19 cellular contexts compared by ENCODE assay signal in the genomic region with DNA sequence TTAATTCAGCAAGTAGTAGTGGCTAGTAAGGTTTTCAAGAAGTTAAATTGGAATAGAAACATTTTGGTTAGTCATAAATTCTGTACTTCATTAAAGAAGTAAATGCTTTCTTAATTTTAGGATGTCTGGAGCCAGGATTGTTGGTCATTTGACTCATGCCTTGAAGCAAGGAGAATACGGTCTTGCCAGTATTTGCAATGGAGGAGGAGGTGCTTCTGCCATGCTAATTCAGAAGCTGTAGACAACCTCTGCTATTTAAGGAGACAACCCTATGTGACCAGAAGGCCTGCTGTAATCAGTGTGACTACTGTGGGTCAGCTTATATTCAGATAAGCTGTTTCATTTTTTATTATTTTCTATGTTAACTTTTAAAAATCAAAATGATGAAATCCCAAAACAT. TPM values are rescaled to one million over a fixed set of nuclear protein-coding genes. Genes with fewer than 3 reads are reported as not detected.
DNase-seq lines count a peak whose midpoint lies in the region; ATAC-seq and TF ChIP-seq lines count a peak whose summit lies in the region.
"Had no signal": no experiment of that assay in that cellular context is flagged by ENCODE, and none has a peak within 500 bp of the region (broad histone marks: within the 10 kb centered on the region; RNA-seq: fewer than 3 reads in every experiment).

No MANE protein-coding gene starts in this region.

- H3K4me3 ChIP-seq in right atrium auricular region (no peak overlapping the region), fibroblast of mammary gland (ENCODE audit: control insufficient read depth, low read depth, low read length) (no peak overlapping the region)

- H3K4me1 ChIP-seq in right atrium auricular region = no peaks in the 10 kb centered on the region

- peaks cover 63% of the 10 kb centered on the region for H3K36me3 Mint-ChIP-seq in activated CD4-positive, alpha-beta T cell treated with anti-CD3 and anti-CD28 coated beads for 36 hours (ENCODE audit: low read depth)

- no peak for TF ChIP-seq CTCF in right atrium auricular region (IDR thresholded peaks at IDR 0.05)
- no peak for TF ChIP-seq CTCF in fibroblast of mammary gland (conservative IDR thresholded peaks at IDR 0.05; ENCODE audit: control insufficient read depth, insufficient read depth, low read depth, low read length)

- no peaks in the 10 kb centered on the region for H3K27me3 ChIP-seq in right atrium auricular region

- DNase-seq in activated CD4-positive, alpha-beta T cell treated with anti-CD3 and anti-CD28 coated beads for 36 hours = no peak
- no peak for DNase-seq in activated CD4-positive, alpha-beta T cell treated with anti-CD3 and anti-CD28 coated beads, Interleukin-2, amount 50 U/mL, for 48 hours
- DNase-seq in left ventricle myocardium superior (no peak), right atrium auricular region (ENCODE audit: low spot score) (no peak), fibroblast of mammary gland (ENCODE audit: low read depth) (peak; percentile 11), NCI-H2227 treated with DMSO at 0.1 percent for 48 hours (lab: John Stamatoyannopoulos, UW) (no peak), activated gamma-delta T cell treated with Interleukin-2 at 50 U/mL for 16 hours (no peak)
- DNase-seq: ACHN, AML-193, Karpas-422, NCI-H1694, NCI-H2081, NCI-H2171, NCI-H524 treated with DMSO at 0.1 percent for 48 hours, OCI-M1, SHP77 had no signal

- no peak for ATAC-seq in activated CD4-positive, alpha-beta T cell treated with anti-CD3 and anti-CD28 coated beads for 36 hours
- ATAC-seq in left ventricle myocardium superior = peak; percentile 77
- no peak for ATAC-seq in GM18873 (IDR thresholded peaks at IDR 0.05; ENCODE audit: low FRiP score, unreplicated experiment)

- POLR2A ChIA-PET in activated CD4-positive, alpha-beta T cell treated with anti-CD3 and anti-CD28 coated beads for 36 hours (lab: Charles Lee) = no interaction called here

- H3K27me3 Mint-ChIP-seq in activated CD4-positive, alpha-beta T cell treated with anti-CD3 and anti-CD28 coated beads for 36 hours = no peaks in the 10 kb centered on the region

- CTCF ChIA-PET in activated CD4-positive, alpha-beta T cell treated with anti-CD3 and anti-CD28 coated beads for 36 hours (lab: Charles Lee) = interaction anchor here (0.7 to 1.2 kb wide), 3 partner anchors 10 to 139 kb away, joined by 3 read pairs; a partner anchor contains a TSS

- H3K27ac Mint-ChIP-seq in activated CD4-positive, alpha-beta T cell treated with anti-CD3 and anti-CD28 coated beads for 36 hours = peak overlapping the region; percentile 19

- H3K36me3 ChIP-seq in right atrium auricular region = peaks cover 93% of the 10 kb centered on the region

- intact Hi-C loops in activated CD4-positive, alpha-beta T cell treated with anti-CD3 and anti-CD28 coated beads for 36 hours (cut with DNase I, micrococcal nuclease) = no loop called here
- intact Hi-C loops in left ventricle myocardium superior (cut with micrococcal nuclease) = no loop called here

- no peak overlapping the region for H3K27ac ChIP-seq in right atrium auricular region
- H3K27ac ChIP-seq: 22Rv1, C4-2B had no signal

- no peaks in the 10 kb centered on the region for H3K9me3 ChIP-seq in right atrium auricular region

- H3K4me1 Mint-ChIP-seq in activated CD4-positive, alpha-beta T cell treated with anti-CD3 and anti-CD28 coated beads for 36 hours = peaks cover 12% of the 10 kb centered on the region

- no peaks in the 10 kb centered on the region for H3K9me3 Mint-ChIP-seq in activated CD4-positive, alpha-beta T cell treated with anti-CD3 and anti-CD28 coated beads for 36 hours (ENCODE audit: low read depth)

- H3K4me3 Mint-ChIP-seq in activated CD4-positive, alpha-beta T cell treated with anti-CD3 and anti-CD28 coated beads for 36 hours = no peak overlapping the region

RNA-seq across cellular contexts. Expression of a gene that starts 25.8 kb away (rescaled TPM):
- total RNA-seq in activated CD4-positive, alpha-beta T cell treated with anti-CD3 and anti-CD28 coated beads for 36 hours = 10 to 100 TPM; 59.0 to 67.0 TPM
- total RNA-seq in left ventricle myocardium superior (398 TPM), right atrium auricular region (100 to 1,000 TPM; 175 to 632 TPM)
